8 cellular contexts compared by ENCODE assay signal in genomic region chr7:4745971-4746919, GRCh38. TPM values are rescaled to one million over a fixed set of nuclear protein-coding genes. Genes with fewer than 3 reads are reported as not detected.
DNase-seq lines count a peak whose midpoint lies in the region; ATAC-seq and TF ChIP-seq lines count a peak whose summit lies in the region.

No MANE protein-coding gene starts in this region.

- no peaks in the 10 kb centered on the region for H4K20me1 ChIP-seq in MM.1S (ENCODE audit: insufficient read depth, low read length)

- H3K9ac ChIP-seq in MM.1S (ENCODE audit: low read length), result peak overlapping the region; percentile 61

- POLR2A ChIA-PET in activated naive CD8-positive, alpha-beta T cell treated with anti-CD3 and anti-CD28 coated beads, Interleukin-2, amount 10 ng/mL, durations not matched to agents 7 days and 5 days (lab: Charles Lee), result interaction anchor here (0.9 to 4.5 kb wide), 9 partner anchors 9 to 104 kb away, joined by 3 to 43 read pairs (median 20); partner anchors contain the start of genes AP5Z1 and FOXK1

- H3K27me3 Mint-ChIP-seq in activated naive CD8-positive, alpha-beta T cell treated with anti-CD3 and anti-CD28 coated beads, Interleukin-2, amount 10 ng/mL, durations not matched to agents 7 days and 5 days, result no peaks in the 10 kb centered on the region
- H3K27me3 Mint-ChIP-seq in stimulated activated naive CD8-positive, alpha-beta T cell treated with anti-CD3 and anti-CD28 coated beads, Interleukin-15, Interleukin-2, amounts not matched to agents 100 ng/mL and 50 ng/mL, for 24 hours, result no peaks in the 10 kb centered on the region

- peak overlapping the region; percentile 47 for H3K4me3 ChIP-seq in MM.1S (ENCODE audit: low read length)

- 0 out of 2 replicates have a peak, but pooled peaks cover 2% of the 10 kb centered on the region for H3K36me3 ChIP-seq in MM.1S (replicated peaks; ENCODE audit: insufficient read depth, low read length)

- peak; percentile 80 for DNase-seq in ELR (ENCODE audit: low read depth)
- peak; percentile 78 for DNase-seq in MM.1S
- no peak for DNase-seq in activated naive CD8-positive, alpha-beta T cell treated with anti-CD3 and anti-CD28 coated beads, Interleukin-2, amount 10 ng/mL, durations not matched to agents 7 days and 5 days
- peak; percentile 86 for DNase-seq in iris pigment epithelial cell (ENCODE audit: low read depth)
- DNase-seq in SKM-1 treated with dmso at 0.1 percent for 144 hours (lab: John Stamatoyannopoulos, UW; ENCODE audit: unreplicated experiment), result no peak
- no peak for DNase-seq in NCI-H446 (lab: John Stamatoyannopoulos, UW)

- H3K4me2 ChIP-seq in MM.1S (ENCODE audit: low read depth, low read length), result peak overlapping the region; percentile 70

- no peaks in the 10 kb centered on the region for H3K9me3 ChIP-seq in MM.1S (replicated peaks; ENCODE audit: insufficient read depth, low read length)

- H2AFZ ChIP-seq in MM.1S (ENCODE audit: low read length), result no peak overlapping the region

- no peaks in the 10 kb centered on the region for H3K9me3 Mint-ChIP-seq in activated naive CD8-positive, alpha-beta T cell treated with anti-CD3 and anti-CD28 coated beads, Interleukin-2, amount 10 ng/mL, durations not matched to agents 7 days and 5 days
- no peaks in the 10 kb centered on the region for H3K9me3 Mint-ChIP-seq in stimulated activated naive CD8-positive, alpha-beta T cell treated with anti-CD3 and anti-CD28 coated beads, Interleukin-15, Interleukin-2, amounts not matched to agents 100 ng/mL and 50 ng/mL, for 24 hours

- peaks cover 30% of the 10 kb centered on the region for H3F3A ChIP-seq in MM.1S (ENCODE audit: insufficient read depth, low read length)

- peak overlapping the region; percentile 85 for H3K4me3 Mint-ChIP-seq in activated naive CD8-positive, alpha-beta T cell treated with anti-CD3 and anti-CD28 coated beads, Interleukin-2, amount 10 ng/mL, durations not matched to agents 7 days and 5 days
- peak overlapping the region; percentile 85 for H3K4me3 Mint-ChIP-seq in stimulated activated naive CD8-positive, alpha-beta T cell treated with anti-CD3 and anti-CD28 coated beads, Interleukin-15, Interleukin-2, amounts not matched to agents 100 ng/mL and 50 ng/mL, for 24 hours

- H3K4me1 ChIP-seq in MM.1S (ENCODE audit: low read length), result peaks cover 18% of the 10 kb centered on the region

- H3K4me1 Mint-ChIP-seq in activated naive CD8-positive, alpha-beta T cell treated with anti-CD3 and anti-CD28 coated beads, Interleukin-2, amount 10 ng/mL, durations not matched to agents 7 days and 5 days, result peaks cover 26% of the 10 kb centered on the region
- H3K4me1 Mint-ChIP-seq in stimulated activated naive CD8-positive, alpha-beta T cell treated with anti-CD3 and anti-CD28 coated beads, Interleukin-15, Interleukin-2, amounts not matched to agents 100 ng/mL and 50 ng/mL, for 24 hours (ENCODE audit: low read depth), result peaks cover 77% of the 10 kb centered on the region

- H3K27me3 ChIP-seq in MM.1S (replicated peaks; ENCODE audit: insufficient read depth, low read length), result no peaks in the 10 kb centered on the region

- H3K79me2 ChIP-seq in MM.1S (ENCODE audit: low read length), result peaks cover 64% of the 10 kb centered on the region

- ATAC-seq in activated naive CD8-positive, alpha-beta T cell treated with anti-CD3 and anti-CD28 coated beads, Interleukin-2, amount 10 ng/mL, durations not matched to agents 7 days and 5 days (ENCODE audit: low read depth), result peak; percentile 13
- no peak for ATAC-seq in HG02588 (IDR thresholded peaks at IDR 0.05; ENCODE audit: unreplicated experiment)

- no peak for TF ChIP-seq CTCF in MM.1S (IDR thresholded peaks at IDR 0.05; ENCODE audit: low read length)

- H3K27ac Mint-ChIP-seq in activated naive CD8-positive, alpha-beta T cell treated with anti-CD3 and anti-CD28 coated beads, Interleukin-2, amount 10 ng/mL, durations not matched to agents 7 days and 5 days, result peak overlapping the region; percentile 92
- H3K27ac Mint-ChIP-seq in stimulated activated naive CD8-positive, alpha-beta T cell treated with anti-CD3 and anti-CD28 coated beads, Interleukin-15, Interleukin-2, amounts not matched to agents 100 ng/mL and 50 ng/mL, for 24 hours, result peak overlapping the region; percentile 92

- H3K27ac ChIP-seq in MM.1S (ENCODE audit: low read length), result peak overlapping the region; percentile 83

- H3K36me3 Mint-ChIP-seq in activated naive CD8-positive, alpha-beta T cell treated with anti-CD3 and anti-CD28 coated beads, Interleukin-2, amount 10 ng/mL, durations not matched to agents 7 days and 5 days, result peaks cover 19% of the 10 kb centered on the region
- H3K36me3 Mint-ChIP-seq in stimulated activated naive CD8-positive, alpha-beta T cell treated with anti-CD3 and anti-CD28 coated beads, Interleukin-15, Interleukin-2, amounts not matched to agents 100 ng/mL and 50 ng/mL, for 24 hours (ENCODE audit: low read depth), result peaks cover 42% of the 10 kb centered on the region

- H3K9me2 ChIP-seq in MM.1S (replicated peaks; ENCODE audit: insufficient read depth, low read length), result no peaks in the 10 kb centered on the region

RNA-seq across cellular contexts. Expression of gene AP5Z1, which starts 29.2 kb away (rescaled TPM):
- total RNA-seq in activated naive CD8-positive, alpha-beta T cell treated with anti-CD3 and anti-CD28 coated beads, Interleukin-2, amount 10 ng/mL, durations not matched to agents 7 days and 5 days, result 10 to 100 TPM; 70.1 to 74.6 TPM

Comparison
In these comparisons a context has a peak if more than half of its experiments do, and no peak if none do; other contexts are left out.
1. DNase-seq: peak in ELR (single experiment), MM.1S (single experiment) and iris pigment epithelial cell (single experiment); none in activated naive CD8-positive, alpha-beta T cell treated with anti-CD3 and anti-CD28 coated beads, Interleukin-2, amount 10 ng/mL, durations not matched to agents 7 days and 5 days (single experiment), SKM-1 treated with dmso at 0.1 percent for 144 hours (single experiment) and NCI-H446 (0 of 2).